8 cellular contexts compared by ENCODE assay signal in the genomic region with DNA sequence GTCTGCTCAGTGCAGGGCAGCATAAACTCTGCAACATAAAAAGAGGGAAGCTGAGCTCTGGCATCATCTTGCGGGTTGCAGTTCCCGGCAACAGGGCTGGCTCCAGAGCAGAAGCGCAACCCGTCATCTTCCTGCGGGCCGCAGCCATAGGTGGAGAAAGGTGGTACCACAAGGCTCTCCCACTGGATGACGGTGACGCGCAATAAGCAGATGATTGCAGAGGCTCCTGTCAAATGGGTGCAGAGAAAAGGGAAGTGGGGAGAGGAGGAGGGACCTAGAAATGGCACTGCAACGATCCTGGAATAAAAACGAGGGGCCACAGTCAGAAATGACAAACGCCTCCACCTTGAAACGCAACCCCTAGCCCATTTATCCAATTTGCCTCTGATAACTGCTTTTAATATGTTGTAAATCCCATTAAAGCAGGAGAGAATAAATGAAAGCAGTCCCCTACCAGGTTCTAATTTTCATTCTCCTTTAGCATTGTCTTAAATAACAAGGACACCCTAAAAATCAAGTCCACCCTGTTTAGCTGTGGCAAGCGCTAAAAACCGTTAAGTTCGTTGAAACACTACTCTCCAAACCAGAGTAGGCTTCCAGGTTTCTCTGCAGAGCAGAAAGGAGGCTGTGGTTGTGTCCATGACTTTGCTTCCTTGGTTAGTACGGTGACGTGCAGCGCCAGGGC. TPM values are rescaled to one million over a fixed set of nuclear protein-coding genes. Genes with fewer than 3 reads are reported as not detected.
DNase-seq lines count a peak whose midpoint lies in the region; ATAC-seq, FAIRE-seq and TF ChIP-seq lines count a peak whose summit lies in the region.

No MANE protein-coding gene starts in this region.

- no peaks in the 10 kb centered on the region for H4K20me1 ChIP-seq in astrocyte (ENCODE audit: insufficient read depth, low read length)

- H3K79me2 ChIP-seq in astrocyte (ENCODE audit: insufficient read depth, low read length), result peaks cover 3% of the 10 kb centered on the region

- no peak for TF ChIP-seq CTCF in astrocyte (IDR thresholded peaks at IDR 0.05; ENCODE audit: insufficient read depth, low read depth, low read length)

- peak overlapping the region; percentile 84 for H3K27ac ChIP-seq in astrocyte (ENCODE audit: low read depth, low read length)

- no peaks in the 10 kb centered on the region for H3K27me3 Mint-ChIP-seq in activated naive CD4-positive, alpha-beta T cell treated with anti-CD3 and anti-CD28 coated beads for 36 hours (ENCODE audit: low read depth)
- no peaks in the 10 kb centered on the region for H3K27me3 Mint-ChIP-seq in astrocyte (ENCODE audit: low read depth, unreplicated experiment)

- DNase-seq in activated naive CD4-positive, alpha-beta T cell treated with anti-CD3 and anti-CD28 coated beads for 36 hours, result peak; percentile 62
- DNase-seq in activated naive CD4-positive, alpha-beta T cell treated with Interleukin-2 at 50 U/mL for 16 hours, result no peak
- DNase-seq in NOMO-1 (lab: John Stamatoyannopoulos, UW; ENCODE audit: unreplicated experiment in 2 of 2) (peak; percentile 96 to 99), astrocyte (ENCODE audit: low read depth) (peak; percentile 92), left kidney (ENCODE audit: low read depth, low spot score) (peak; percentile 24), NCI-H2171 (lab: John Stamatoyannopoulos, UW) (no peak)
- peak; percentile 50 for DNase-seq in stimulated activated CD4-positive, alpha-beta T cell treated with anti-CD3 and anti-CD28 coated beads, Interleukin-1b, Interleukin-23, amount 100 ng/mL, for 48 hours

- intact Hi-C loops in activated naive CD4-positive, alpha-beta T cell treated with anti-CD3 and anti-CD28 coated beads for 36 hours (cut with micrococcal nuclease), result loop anchor here (1.0 kb wide), 4 partner anchors 31 to 215 kb away; partner anchors contain the start of genes TUBA1A and TUBA1C

- no peak for ATAC-seq in HG03521 (IDR thresholded peaks at IDR 0.05; ENCODE audit: unreplicated experiment)

- H3K27me3 ChIP-seq in astrocyte (ENCODE audit: insufficient read depth, low read length), result no peaks in the 10 kb centered on the region

- H3K36me3 Mint-ChIP-seq in activated naive CD4-positive, alpha-beta T cell treated with anti-CD3 and anti-CD28 coated beads for 36 hours (ENCODE audit: low read depth), result no peaks in the 10 kb centered on the region
- H3K36me3 Mint-ChIP-seq in astrocyte (ENCODE audit: low read depth, unreplicated experiment), result no peaks in the 10 kb centered on the region

- no peak for FAIRE-seq in astrocyte (lab: Jason Lieb, UNC)

- CTCF ChIA-PET in activated naive CD4-positive, alpha-beta T cell treated with anti-CD3 and anti-CD28 coated beads for 36 hours (lab: Charles Lee), result interaction anchor here (0.6 to 2.8 kb wide), 12 partner anchors 9 to 241 kb away, joined by 3 to 22 read pairs (median 4); partner anchors contain the start of genes PRKAG1 and TUBA1B

- H3K4me3 Mint-ChIP-seq in activated naive CD4-positive, alpha-beta T cell treated with anti-CD3 and anti-CD28 coated beads for 36 hours, result peak overlapping the region; percentile 85
- no peak overlapping the region for H3K4me3 Mint-ChIP-seq in astrocyte (ENCODE audit: unreplicated experiment)

- peak overlapping the region; percentile 41 for H3K4me3 ChIP-seq in astrocyte (ENCODE audit: insufficient read depth, low read depth, low read length)

- H3K9me3 Mint-ChIP-seq in activated naive CD4-positive, alpha-beta T cell treated with anti-CD3 and anti-CD28 coated beads for 36 hours, result no peaks in the 10 kb centered on the region
- H3K9me3 Mint-ChIP-seq in astrocyte (ENCODE audit: unreplicated experiment), result no peaks in the 10 kb centered on the region

- H3K4me1 ChIP-seq in astrocyte (ENCODE audit: insufficient read depth, low read length), result peaks cover 31% of the 10 kb centered on the region

- H3K9me3 ChIP-seq in astrocyte (ENCODE audit: insufficient read depth, low read depth, low read length), result no peaks in the 10 kb centered on the region

- peaks cover 12% of the 10 kb centered on the region for H3K4me1 Mint-ChIP-seq in activated naive CD4-positive, alpha-beta T cell treated with anti-CD3 and anti-CD28 coated beads for 36 hours (ENCODE audit: low read depth)
- H3K4me1 Mint-ChIP-seq in astrocyte (ENCODE audit: low read depth, unreplicated experiment), result peaks cover 19% of the 10 kb centered on the region

- peak overlapping the region; percentile 82 for H3K9ac ChIP-seq in astrocyte (ENCODE audit: low read length)

- peak overlapping the region; percentile 81 for H3K27ac Mint-ChIP-seq in activated naive CD4-positive, alpha-beta T cell treated with anti-CD3 and anti-CD28 coated beads for 36 hours
- H3K27ac Mint-ChIP-seq in astrocyte (ENCODE audit: unreplicated experiment), result peak overlapping the region; percentile 41

- H3K4me2 ChIP-seq in astrocyte (ENCODE audit: low read length), result peak overlapping the region; percentile 91

- H3K36me3 ChIP-seq in astrocyte (ENCODE audit: insufficient read depth, low read length), result no peaks in the 10 kb centered on the region

- peak overlapping the region; percentile 92 for H2AFZ ChIP-seq in astrocyte (ENCODE audit: low read depth, low read length)

RNA-seq across cellular contexts. Expression of gene TUBA1C, which starts 30.9 kb away (rescaled TPM):
- total RNA-seq in activated naive CD4-positive, alpha-beta T cell treated with anti-CD3 and anti-CD28 coated beads for 36 hours, result 100 to 1,000 TPM; 214 to 227 TPM
- total RNA-seq in astrocyte, result 345 and 408 TPM in 2 replicates

RNA-seq across cellular contexts. Expression of gene TUBA1A, which starts 45.1 kb away (rescaled TPM):
- total RNA-seq in activated naive CD4-positive, alpha-beta T cell treated with anti-CD3 and anti-CD28 coated beads for 36 hours, result 10 to 100 TPM; 47.4 to 49.1 TPM
- 772 and 932 TPM in 2 replicates for total RNA-seq in astrocyte

Comparison
In these comparisons a context has a peak if more than half of its experiments do, and no peak if none do; other contexts are left out.
1. DNase-seq: peak in activated naive CD4-positive, alpha-beta T cell treated with anti-CD3 and anti-CD28 coated beads for 36 hours (single experiment), NOMO-1 (2 of 2), astrocyte (single experiment), left kidney (single experiment) and stimulated activated CD4-positive, alpha-beta T cell treated with anti-CD3 and anti-CD28 coated beads, Interleukin-1b, Interleukin-23, amount 100 ng/mL, for 48 hours (single experiment); none in activated naive CD4-positive, alpha-beta T cell treated with Interleukin-2 at 50 U/mL for 16 hours (single experiment) and NCI-H2171 (single experiment).
2. RNA of gene TUBA1A, which starts 45.1 kb away (total RNA-seq): 772 to 932 TPM in astrocyte; 47.4 to 49.1 TPM in activated naive CD4-positive, alpha-beta T cell treated with anti-CD3 and anti-CD28 coated beads for 36 hours; every median in the first group is over 10 times any median in the second.